ENCODE assay signal across 8 cellular contexts in the genomic region with DNA sequence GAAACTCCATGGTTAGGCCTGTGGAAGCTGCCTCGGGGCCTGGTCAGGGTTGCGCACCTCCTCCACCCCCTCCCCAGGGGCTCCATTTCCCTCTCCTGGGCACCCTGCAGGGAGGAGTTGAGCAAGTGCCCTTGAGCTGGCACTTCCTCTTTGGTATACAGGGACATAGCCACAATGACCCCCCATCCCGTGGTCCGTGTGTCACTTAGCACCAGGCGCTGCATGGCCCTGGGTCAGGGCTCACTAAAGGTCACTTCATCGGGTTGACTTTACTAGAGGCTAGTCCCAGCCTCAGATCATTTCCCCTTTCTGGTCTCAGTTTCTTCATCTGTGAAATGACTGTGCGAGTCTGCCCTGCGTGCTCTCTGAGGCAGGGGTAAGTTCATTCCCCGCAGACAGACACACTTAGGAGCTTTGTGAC. TPM values are rescaled to one million over a fixed set of nuclear protein-coding genes. Genes with fewer than 3 reads are reported as not detected.
DNase-seq lines count a peak whose midpoint lies in the region; ATAC-seq, FAIRE-seq and TF ChIP-seq lines count a peak whose summit lies in the region.

No MANE protein-coding gene starts in this region.

- H3K4me3 ChIP-seq in A549 (no peak overlapping the region), PC-3 (ENCODE audit: low read length) (no peak overlapping the region), mesendoderm (ENCODE audit: low read length) (no peak overlapping the region)

- no peak overlapping the region for H2BK120ac ChIP-seq in mesendoderm (ENCODE audit: low read depth, low read length)

- TF ChIP-seq POLR2A in A549 (IDR thresholded peaks at IDR 0.05; ENCODE audit: low read length) = no peak

- H2BK15ac ChIP-seq in mesendoderm (replicated peaks; ENCODE audit: low read depth) = no peak overlapping the region

- H3K4me1 ChIP-seq in A549 = peaks cover 72% of the 10 kb centered on the region
- H3K4me1 ChIP-seq in PC-3 (ENCODE audit: insufficient read depth, low read length) = peaks cover 38% of the 10 kb centered on the region
- peaks cover 23% of the 10 kb centered on the region for H3K4me1 ChIP-seq in mesendoderm (ENCODE audit: control insufficient read depth, low read depth, low read length)

- H3K9me3 ChIP-seq in A549 = no peaks in the 10 kb centered on the region
- H3K9me3 ChIP-seq in PC-3 (ENCODE audit: low read length) = no peaks in the 10 kb centered on the region

- no TSS peak for BruUV-seq in PC-3 (replicated peaks; lab: Mats Ljungman, UMichigan)

- intact Hi-C loops in PC-3 (cut with micrococcal nuclease) = no loop called here

- H2AK5ac ChIP-seq in mesendoderm (ENCODE audit: low read length) = no peak overlapping the region

- H4K20me1 ChIP-seq in PC-3 (ENCODE audit: low read length) = no peaks in the 10 kb centered on the region

- DNase-seq in A549 (ENCODE audit: low read depth in 1 of 2, low spot score in 1 of 2) (no peak), germinal center (ENCODE audit: low spot score) (peak; percentile 65), PC-3 (no peak), mesendoderm (no peak), T1000 (lab: John Stamatoyannopoulos, UW) (no peak), COLO829 (ENCODE audit: low spot score) (no peak)

- no peak for FAIRE-seq in A549 (lab: Jason Lieb, UNC)

- H4K5ac ChIP-seq in mesendoderm (ENCODE audit: low read length) = no peak overlapping the region

- H2AFZ ChIP-seq in PC-3 (ENCODE audit: low read length) = no peak overlapping the region

- H3K27me3 ChIP-seq in PC-3 (ENCODE audit: low read length) (no peaks in the 10 kb centered on the region), mesendoderm (ENCODE audit: insufficient read depth, low read length, poor library complexity) (no peaks in the 10 kb centered on the region)

- POLR2A ChIA-PET in A549 (lab: Yijun Ruan, JAX) (interaction anchor here (0.6 kb wide), 1 partner anchor 12 kb away, joined by 3 read pairs; no protein-coding TSS in a partner anchor), PC-3 (lab: Charles Lee; ENCODE audit: unreplicated experiment) (no interaction called here)

- H3K9me2 ChIP-seq in PC-3 (replicated peaks; ENCODE audit: low read length) = no peaks in the 10 kb centered on the region

- 0 out of 3 replicates have a peak overlapping the region, but pooled peaks have one; percentile 15 for H3K4me2 ChIP-seq in A549
- no peak overlapping the region for H3K4me2 ChIP-seq in PC-3 (ENCODE audit: low read length)
- H3K4me2 ChIP-seq in mesendoderm (ENCODE audit: low read length) = no peak overlapping the region

- peaks cover 25% of the 10 kb centered on the region for H3K79me1 ChIP-seq in mesendoderm (ENCODE audit: low read length)

- H3K18ac ChIP-seq in mesendoderm (ENCODE audit: low read length) = no peak overlapping the region

- H3K4ac ChIP-seq in mesendoderm (ENCODE audit: low read depth, low read length) = no peak overlapping the region

- H3K56ac ChIP-seq in mesendoderm (ENCODE audit: low read length) = no peak overlapping the region

- ATAC-seq in A549 = no peak
- ATAC-seq in GM19455 (IDR thresholded peaks at IDR 0.05; ENCODE audit: unreplicated experiment) = peak; percentile 48
- ATAC-seq in HG03469 (IDR thresholded peaks at IDR 0.05; ENCODE audit: unreplicated experiment) = peak; percentile 32
- ATAC-seq in PC-3 = no peak

- H3K79me2 ChIP-seq in PC-3 (ENCODE audit: low read length) (peaks cover 30% of the 10 kb centered on the region), mesendoderm (ENCODE audit: control insufficient read depth, insufficient read depth, low read length) (peaks cover 99% of the 10 kb centered on the region)

- no peak for TF ChIP-seq EP300 in A549 (IDR thresholded peaks at IDR 0.05)

- H3F3A ChIP-seq in PC-3 (ENCODE audit: low read length, unreplicated experiment) = no peaks in the 10 kb centered on the region

- H2BK5ac ChIP-seq in mesendoderm (ENCODE audit: low read length) = no peak overlapping the region

- no peak overlapping the region for H4K8ac ChIP-seq in mesendoderm (ENCODE audit: low read depth, low read length)

- no peak for TF ChIP-seq CTCF in A549 (IDR thresholded peaks at IDR 0.05)
- no peak for TF ChIP-seq CTCF in PC-3 (conservative IDR thresholded peaks at IDR 0.05; ENCODE audit: low read depth, low read length)

- H3K27ac ChIP-seq in A549 = peak overlapping the region in 1 of 2 experiments; percentile 98; a peak in 4 of 6 replicates
- no peak overlapping the region for H3K27ac ChIP-seq in PC-3 (ENCODE audit: low read length)
- no peak overlapping the region for H3K27ac ChIP-seq in mesendoderm (ENCODE audit: low read depth, low read length)

- H3K36me3 ChIP-seq in PC-3 (ENCODE audit: low read depth, low read length) = no peaks in the 10 kb centered on the region
- peaks cover 1% of the 10 kb centered on the region for H3K36me3 ChIP-seq in mesendoderm (ENCODE audit: control insufficient read depth, insufficient read depth, low read length)

- H3K9ac ChIP-seq in PC-3 (ENCODE audit: low read length) (no peak overlapping the region), mesendoderm (ENCODE audit: low read length) (no peak overlapping the region)

- CTCF ChIA-PET in A549 (lab: Yijun Ruan, JAX) (interaction anchor here (1.0 to 4.6 kb wide), 4 partner anchors 13 to 101 kb away, joined by 4 to 14 read pairs (median 10); no protein-coding TSS in a partner anchor), PC-3 (lab: Charles Lee) (no interaction called here)

- H3K23ac ChIP-seq in mesendoderm (ENCODE audit: low read length) = no peak overlapping the region

- 83% methylated on average over 5 of the region's 9 CpGs for WGBS in A549 (ENCODE audit: missing lambda C conversion rate)
- WGBS in mesendoderm (ENCODE audit: extremely low coverage, insufficient coverage, low lambda C conversion rate) = no CpG with 5 or more reads among the region's 9 CpGs

- TF ChIP-seq RAD21 in A549 (conservative IDR thresholded peaks at IDR 0.05 in 1 of 2, IDR thresholded peaks at IDR 0.05 in 1 of 2) = no peak

TF ChIP-seq in A549, 52 proteins besides CTCF, POLR2A, EP300 and RAD21:
- TF ChIP-seq CBX2 (IDR thresholded peaks at IDR 0.05; ENCODE audit: borderline replicate concordance, low read depth) = no peak
- TF ChIP-seq ZFP36 (IDR thresholded peaks at IDR 0.05; ENCODE audit: borderline replicate concordance, partially characterized antibody) = no peak
- TF ChIP-seq, protein P1, sequence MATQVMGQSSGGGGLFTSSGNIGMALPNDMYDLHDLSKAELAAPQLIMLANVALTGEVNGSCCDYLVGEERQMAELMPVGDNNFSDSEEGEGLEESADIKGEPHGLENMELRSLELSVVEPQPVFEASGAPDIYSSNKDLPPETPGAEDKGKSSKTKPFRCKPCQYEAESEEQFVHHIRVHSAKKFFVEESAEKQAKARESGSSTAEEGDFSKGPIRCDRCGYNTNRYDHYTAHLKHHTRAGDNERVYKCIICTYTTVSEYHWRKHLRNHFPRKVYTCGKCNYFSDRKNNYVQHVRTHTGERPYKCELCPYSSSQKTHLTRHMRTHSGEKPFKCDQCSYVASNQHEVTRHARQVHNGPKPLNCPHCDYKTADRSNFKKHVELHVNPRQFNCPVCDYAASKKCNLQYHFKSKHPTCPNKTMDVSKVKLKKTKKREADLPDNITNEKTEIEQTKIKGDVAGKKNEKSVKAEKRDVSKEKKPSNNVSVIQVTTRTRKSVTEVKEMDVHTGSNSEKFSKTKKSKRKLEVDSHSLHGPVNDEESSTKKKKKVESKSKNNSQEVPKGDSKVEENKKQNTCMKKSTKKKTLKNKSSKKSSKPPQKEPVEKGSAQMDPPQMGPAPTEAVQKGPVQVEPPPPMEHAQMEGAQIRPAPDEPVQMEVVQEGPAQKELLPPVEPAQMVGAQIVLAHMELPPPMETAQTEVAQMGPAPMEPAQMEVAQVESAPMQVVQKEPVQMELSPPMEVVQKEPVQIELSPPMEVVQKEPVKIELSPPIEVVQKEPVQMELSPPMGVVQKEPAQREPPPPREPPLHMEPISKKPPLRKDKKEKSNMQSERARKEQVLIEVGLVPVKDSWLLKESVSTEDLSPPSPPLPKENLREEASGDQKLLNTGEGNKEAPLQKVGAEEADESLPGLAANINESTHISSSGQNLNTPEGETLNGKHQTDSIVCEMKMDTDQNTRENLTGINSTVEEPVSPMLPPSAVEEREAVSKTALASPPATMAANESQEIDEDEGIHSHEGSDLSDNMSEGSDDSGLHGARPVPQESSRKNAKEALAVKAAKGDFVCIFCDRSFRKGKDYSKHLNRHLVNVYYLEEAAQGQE (IDR thresholded peaks at IDR 0.05) = no peak
- TF ChIP-seq PHF8 (IDR thresholded peaks at IDR 0.05; ENCODE audit: borderline replicate concordance, low read depth) = no peak
- TF ChIP-seq, protein P2, sequence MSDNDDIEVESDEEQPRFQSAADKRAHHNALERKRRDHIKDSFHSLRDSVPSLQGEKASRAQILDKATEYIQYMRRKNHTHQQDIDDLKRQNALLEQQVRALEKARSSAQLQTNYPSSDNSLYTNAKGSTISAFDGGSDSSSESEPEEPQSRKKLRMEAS (IDR thresholded peaks at IDR 0.05) = no peak
- TF ChIP-seq POLR2AphosphoS2 (conservative IDR thresholded peaks at IDR 0.05; ENCODE audit: low read length) = no peak
- TF ChIP-seq, protein P3, sequence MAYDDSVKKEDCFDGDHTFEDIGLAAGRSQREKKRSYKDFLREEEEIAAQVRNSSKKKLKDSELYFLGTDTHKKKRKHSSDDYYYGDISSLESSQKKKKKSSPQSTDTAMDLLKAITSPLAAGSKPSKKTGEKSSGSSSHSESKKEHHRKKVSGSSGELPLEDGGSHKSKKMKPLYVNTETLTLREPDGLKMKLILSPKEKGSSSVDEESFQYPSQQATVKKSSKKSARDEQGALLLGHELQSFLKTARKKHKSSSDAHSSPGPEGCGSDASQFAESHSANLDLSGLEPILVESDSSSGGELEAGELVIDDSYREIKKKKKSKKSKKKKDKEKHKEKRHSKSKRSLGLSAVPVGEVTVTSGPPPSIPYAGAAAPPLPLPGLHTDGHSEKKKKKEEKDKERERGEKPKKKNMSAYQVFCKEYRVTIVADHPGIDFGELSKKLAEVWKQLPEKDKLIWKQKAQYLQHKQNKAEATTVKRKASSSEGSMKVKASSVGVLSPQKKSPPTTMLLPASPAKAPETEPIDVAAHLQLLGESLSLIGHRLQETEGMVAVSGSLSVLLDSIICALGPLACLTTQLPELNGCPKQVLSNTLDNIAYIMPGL (CRISPR knock-in tag; IDR thresholded peaks at IDR 0.05; ENCODE audit: borderline replicate concordance) = no peak
- TF ChIP-seq NR3C1 (IDR thresholded peaks at IDR 0.05) = no peak
- TF ChIP-seq CHD2 (IDR thresholded peaks at IDR 0.05; ENCODE audit: low read length, partially characterized antibody) = no peak
- no peak for TF ChIP-seq MAZ (IDR thresholded peaks at IDR 0.05; ENCODE audit: borderline replicate concordance, low read depth, low read length)
- no peak for TF ChIP-seq BHLHE40 (IDR thresholded peaks at IDR 0.05; ENCODE audit: low read depth, low read length)

RNA-seq across cellular contexts. Expression of a gene that starts 16.1 kb away (rescaled TPM):
- polyA plus RNA-seq in A549 (2011; rRNA removed) (16.7 and 18.1 TPM in 2 replicates), A549 (2017; fragmentation: RNase III; extraction: RNeasy Plus Mini Kit Qiagen cat#74134 plus additional on column Dnase treatment) (22.5 to 32.5 TPM (median 26.1 TPM) in 3 replicates)
- polyA plus RNA-seq in A549 (2012; cell fraction: cytosol; rRNA removed) = 19.5 and 34.4 TPM in 2 replicates
- polyA plus RNA-seq in A549 (2012; cell fraction: nucleus; rRNA removed) = 24.3 and 27.2 TPM in 2 replicates
- polyA minus RNA-seq in A549 (2011; rRNA and poly(A)+ RNA removed) = 6.9 and 12.0 TPM in 2 replicates
- 31.1 and 42.4 TPM in 2 replicates for total RNA-seq in PC-3 (2014; rRNA removed)
- 90.1 TPM for polyA plus RNA-seq in mesendoderm (2013, experiment 1 of 2)
- 88.3 TPM for polyA plus RNA-seq in mesendoderm (2013, experiment 2 of 2)

Comparison
In these comparisons a context has a peak if more than half of its experiments do, and no peak if none do; other contexts are left out.
1. ATAC-seq: peak in GM19455 (single experiment) and HG03469 (single experiment); none in A549 (0 of 2) and PC-3 (single experiment).